ENCODE assay signal across 23 cellular contexts in the genomic region with DNA sequence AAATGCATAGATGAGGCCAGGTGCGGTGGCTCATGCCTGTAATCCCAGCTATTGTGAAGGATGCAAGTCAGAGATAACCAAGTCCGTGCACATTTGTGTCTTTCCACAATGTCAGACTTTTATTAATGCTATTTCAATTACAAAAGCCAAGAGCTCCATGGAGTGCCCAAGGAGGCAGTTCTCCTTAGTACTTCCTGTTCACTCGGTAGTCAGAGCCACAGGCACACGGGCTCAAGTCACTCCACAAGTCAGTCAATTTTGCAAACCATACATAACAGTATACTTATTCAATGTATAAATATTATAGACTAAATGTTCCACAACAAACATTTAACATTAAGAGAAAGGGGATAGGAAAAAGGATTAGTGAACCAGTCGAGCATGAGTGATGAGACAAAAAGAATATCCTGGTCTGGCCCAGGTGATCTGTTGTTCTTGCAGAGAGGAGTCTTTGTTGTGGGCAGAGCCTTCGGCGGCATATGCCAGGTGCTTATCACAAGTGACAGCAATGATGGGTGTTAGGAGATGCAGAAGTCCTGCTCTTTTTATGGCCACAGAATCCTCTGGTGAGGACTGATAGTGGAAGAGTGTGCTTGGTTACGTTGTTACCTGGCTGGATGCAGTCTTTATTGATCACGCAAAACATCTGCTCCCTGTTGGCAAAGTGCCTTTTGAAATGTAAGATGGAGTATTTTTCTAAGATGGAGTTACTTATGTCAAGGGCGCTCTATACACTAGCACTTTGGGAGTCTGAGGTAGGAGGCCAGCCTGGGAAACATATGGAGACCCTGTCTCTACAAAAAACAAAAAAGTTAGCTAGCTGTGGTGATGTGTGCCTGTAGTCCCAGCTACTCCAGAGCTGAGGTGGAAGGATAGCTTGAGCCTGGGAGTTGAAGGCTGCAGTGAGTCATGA.
"Had no signal": no experiment of that assay in that cellular context is flagged by ENCODE, and none has a peak within 500 bp of the region (broad histone marks: within the 10 kb centered on the region; RNA-seq: fewer than 3 reads in every experiment).

No MANE protein-coding gene starts in this region.

- H3K4me3 ChIP-seq: breast epithelium, left ventricle myocardium inferior, prostate gland, spleen, thyroid gland had no signal

- ATAC-seq: activated CD4-positive, CD25-positive, alpha-beta regulatory T cell treated with anti-CD3 and anti-CD28 coated beads, Interleukin-2, amount 50 U/mL, for 24 hours; activated T-cell treated with anti-CD3 and anti-CD28 coated beads, Interleukin-2, amount 50 U/mL, for 72 hours; esophagus mucosa; natural killer cell treated with Interleukin-12 subunit alpha and Interleukin-12 subunit beta and Interleukin-15 and Interleukin-18, amount 100 ng/mL, for 72 hours had no signal

- H3K27ac ChIP-seq: breast epithelium, left ventricle myocardium inferior, prostate gland, spleen, thyroid gland, VCaP had no signal

- DNase-seq: activated CD4-positive, alpha-beta memory T cell treated with anti-CD3 and anti-CD28 coated beads, Interleukin-2, amount 10 ng/mL, durations not matched to agents 7 days and 5 days; activated CD4-positive, alpha-beta T cell treated with anti-CD3 and anti-CD28 coated beads, Interleukin-2, amount 10 ng/mL, durations not matched to agents 24 days and 14 days; activated effector memory CD4-positive, alpha-beta T cell treated with Interleukin-2 at 50 U/mL for 16 hours; activated naive CD4-positive, alpha-beta T cell treated with anti-CD3 and anti-CD28 coated beads for 36 hours; activated naive CD8-positive, alpha-beta T cell treated with anti-CD3 and anti-CD28 coated beads, Interleukin-2, amount 10 ng/mL, durations not matched to agents 7 days and 5 days; activated T-cell treated with anti-CD3 and anti-CD28 coated beads, Interleukin-2, amount 50 U/mL, for 72 hours; amniotic stem cell; effector memory CD4-positive, alpha-beta T cell; hippocampal formation; left ventricle myocardium inferior; midbrain; spleen; stimulated activated CD4-positive, alpha-beta T cell treated with anti-CD3 and anti-CD28 coated beads, Interleukin-4, amount 100 ng/mL, for 1 hour; stimulated activated naive CD4-positive, alpha-beta T cell treated with Interleukin-2 at 50 U/mL for 16 hours; T1000; thyroid gland had no signal

- H3K9me3 ChIP-seq: breast epithelium, left ventricle myocardium inferior, prostate gland, spleen, thyroid gland had no signal

- FAIRE-seq: colon had no signal

- H3K36me3 ChIP-seq: breast epithelium, left ventricle myocardium inferior, prostate gland, spleen, thyroid gland had no signal

- H3K27me3 ChIP-seq: breast epithelium, spleen, thyroid gland had no signal

- H3K4me1 ChIP-seq: breast epithelium, left ventricle myocardium inferior, prostate gland, spleen, thyroid gland had no signal
